In genomic region chr22:30205281-30206115, GRCh38 we compare ENCODE assay signal across 9 cellular contexts. TPM values are rescaled to one million over a fixed set of nuclear protein-coding genes. Genes with fewer than 3 reads are reported as not detected.
A peak's percentile ranks its signal among the peaks of the same experiment; 100 is the strongest.
DNase-seq lines count a peak whose midpoint lies in the region; ATAC-seq, FAIRE-seq and TF ChIP-seq lines count a peak whose summit lies in the region.
"Had no signal": no experiment of that assay in that cellular context is flagged by ENCODE, and none has a peak within 500 bp of the region (broad histone marks: within the 10 kb centered on the region; RNA-seq: fewer than 3 reads in every experiment).

No MANE protein-coding gene starts in this region.

- TF ChIP-seq POLR2A in A549 (IDR thresholded peaks at IDR 0.05; ENCODE audit: low read length), result no peak

- CTCF ChIA-PET in A549 (lab: Yijun Ruan, JAX), result interaction anchor here (0.9 to 1.9 kb wide), 6 partner anchors 10 to 97 kb away, joined by 3 to 10 read pairs (median 4); no protein-coding TSS in a partner anchor

- ATAC-seq in A549, result peak; percentile 74 to 81
- ATAC-seq in HG02938 (IDR thresholded peaks at IDR 0.05; ENCODE audit: unreplicated experiment), result no peak

- TF ChIP-seq RAD21 in A549 (conservative IDR thresholded peaks at IDR 0.05 in 1 of 2, IDR thresholded peaks at IDR 0.05 in 1 of 2), result peak; percentile 4 to 49; a peak in 2 of 5 replicates

- H3K4me3 ChIP-seq in A549, result no peak overlapping the region
- no peak overlapping the region for H3K4me3 ChIP-seq in kidney epithelial cell (ENCODE audit: low read depth, low read length)

- peak; percentile 98 to 99; a peak in 3 of 5 replicates for TF ChIP-seq EP300 in A549 (IDR thresholded peaks at IDR 0.05)

- H3K36me3 ChIP-seq in kidney epithelial cell (ENCODE audit: control insufficient read depth, insufficient read depth, low read length), result no peaks in the 10 kb centered on the region

- peak overlapping the region; percentile 69 for H3K4me2 ChIP-seq in A549

- peak; percentile 91 to 99 for DNase-seq in A549 (ENCODE audit: low read depth in 1 of 2, low spot score in 1 of 2)
- DNase-seq in HS-27A (ENCODE audit: low read depth), result peak; percentile 90
- peak; percentile 90 for DNase-seq in kidney epithelial cell (ENCODE audit: low read depth)
- DNase-seq in NCI-H2171 (lab: John Stamatoyannopoulos, UW), result no peak
- DNase-seq in activated CD4-positive, CD25-positive, alpha-beta regulatory T cell (lab: John Stamatoyannopoulos, UW), result no peak
- no peak for DNase-seq in activated T-cell treated with anti-CD3 and anti-CD28 coated beads, Interleukin-2, amount 50 U/mL, for 1 hour

- POLR2A ChIA-PET in A549 (lab: Yijun Ruan, JAX), result interaction anchor here (0.6 to 5.2 kb wide), 6 partner anchors 9 to 89 kb away, joined by 3 to 47 read pairs (median 4); no protein-coding TSS in a partner anchor

- H3K27ac ChIP-seq in A549 (peak overlapping the region; percentile 95 to 100), angular gyrus (ENCODE audit: low read depth, low read length) (peak overlapping the region; percentile 3)

- peaks cover 63% of the 10 kb centered on the region for H3K4me1 ChIP-seq in A549

- no peaks in the 10 kb centered on the region for H3K27me3 ChIP-seq in kidney epithelial cell (ENCODE audit: control insufficient read depth, insufficient read depth, low read length)

- peaks cover 9% of the 10 kb centered on the region; the same call in 2 of the 3 replicates for H3K9me3 ChIP-seq in A549

- FAIRE-seq in A549 (lab: Jason Lieb, UNC), result peak; percentile 32
- FAIRE-seq: G401.6 had no signal

- WGBS in A549 (ENCODE audit: missing lambda C conversion rate), result 0% methylated on average over 25 of the region's 25 CpGs

- TF ChIP-seq CTCF in A549 (IDR thresholded peaks at IDR 0.05), result no peak
- no peak for TF ChIP-seq CTCF in kidney epithelial cell (IDR thresholded peaks at IDR 0.05; ENCODE audit: insufficient read depth, low read length, poor library complexity, severe bottlenecking)

TF ChIP-seq in A549, 52 proteins besides CTCF, POLR2A, EP300 and RAD21 (continues in another document):
- TF ChIP-seq RARB (CRISPR knock-in tag; IDR thresholded peaks at IDR 0.05) (peak; percentile 95), PHF8 (IDR thresholded peaks at IDR 0.05; ENCODE audit: borderline replicate concordance, low read depth) (no peak), EHMT2 (IDR thresholded peaks at IDR 0.05; ENCODE audit: low read depth) (no peak), CEBPB (IDR thresholded peaks at IDR 0.05) (peak; percentile 90 to 93), ZNF302 (CRISPR knock-in tag; IDR thresholded peaks at IDR 0.05) (peak; percentile 81; the same call in 1 of the 2 replicates), HDAC2 (IDR thresholded peaks at IDR 0.05) (no peak), MYC (IDR thresholded peaks at IDR 0.05; ENCODE audit: borderline replicate concordance, low read length) (no peak; the same call in 1 of the 2 replicates), GATA3 (IDR thresholded peaks at IDR 0.05; ENCODE audit: borderline replicate concordance) (peak; percentile 95), CHD2 (IDR thresholded peaks at IDR 0.05; ENCODE audit: low read length, partially characterized antibody) (peak; percentile 65), USF2 (IDR thresholded peaks at IDR 0.05) (peak; percentile 26; the same call in 1 of the 2 replicates), FOSL2 (IDR thresholded peaks at IDR 0.05) (peak; percentile 47; the same call in 1 of the 2 replicates), FOSL2 (CRISPR knock-in tag; IDR thresholded peaks at IDR 0.05) (peak; percentile 90), JUN (IDR thresholded peaks at IDR 0.05) (peak; percentile 88 to 98), HOXA7 (CRISPR knock-in tag; IDR thresholded peaks at IDR 0.05) (peak; percentile 12; the same call in 1 of the 2 replicates), BHLHE40 (IDR thresholded peaks at IDR 0.05; ENCODE audit: low read depth, low read length) (peak; percentile 61), ATOH8 (CRISPR knock-in tag; IDR thresholded peaks at IDR 0.05; ENCODE audit: low read depth) (peak; percentile 88), FOXS1 (CRISPR knock-in tag; IDR thresholded peaks at IDR 0.05) (peak; percentile 67; the same call in 1 of the 2 replicates), RNF2 (IDR thresholded peaks at IDR 0.05; ENCODE audit: borderline replicate concordance, low read depth) (no peak), RFX5 (IDR thresholded peaks at IDR 0.05) (no peak), MAX (IDR thresholded peaks at IDR 0.05) (peak; percentile 83), NR3C1 (IDR thresholded peaks at IDR 0.05) (peak; percentile 29; the same call in 1 of the 3 replicates), TFCP2L1 (CRISPR knock-in tag; IDR thresholded peaks at IDR 0.05) (no peak), MAFK (IDR thresholded peaks at IDR 0.05; ENCODE audit: partially characterized antibody) (peak; percentile 3), ZC3H11A (IDR thresholded peaks at IDR 0.05) (no peak), TP53 (CRISPR knock-in tag; IDR thresholded peaks at IDR 0.05) (0 out of 2 replicates have a peak, but pooled peaks have one; percentile 30), HOXB13 (CRISPR knock-in tag; IDR thresholded peaks at IDR 0.05; ENCODE audit: low read depth) (peak; percentile 62; the same call in 1 of the 2 replicates), E2F6 (IDR thresholded peaks at IDR 0.05; ENCODE audit: borderline replicate concordance, low read depth) (0 out of 2 replicates have a peak, but pooled peaks have one; percentile 39), ZSCAN20 (CRISPR knock-in tag; IDR thresholded peaks at IDR 0.05) (peak; percentile 88; the same call in 1 of the 2 replicates), CHD4 (IDR thresholded peaks at IDR 0.05; ENCODE audit: borderline replicate concordance) (no peak), JUNB (IDR thresholded peaks at IDR 0.05) (peak; percentile 83), SMC3 (IDR thresholded peaks at IDR 0.05) (peak; percentile 38; the same call in 1 of the 3 replicates)
- TF ChIP-seq, protein P1, sequence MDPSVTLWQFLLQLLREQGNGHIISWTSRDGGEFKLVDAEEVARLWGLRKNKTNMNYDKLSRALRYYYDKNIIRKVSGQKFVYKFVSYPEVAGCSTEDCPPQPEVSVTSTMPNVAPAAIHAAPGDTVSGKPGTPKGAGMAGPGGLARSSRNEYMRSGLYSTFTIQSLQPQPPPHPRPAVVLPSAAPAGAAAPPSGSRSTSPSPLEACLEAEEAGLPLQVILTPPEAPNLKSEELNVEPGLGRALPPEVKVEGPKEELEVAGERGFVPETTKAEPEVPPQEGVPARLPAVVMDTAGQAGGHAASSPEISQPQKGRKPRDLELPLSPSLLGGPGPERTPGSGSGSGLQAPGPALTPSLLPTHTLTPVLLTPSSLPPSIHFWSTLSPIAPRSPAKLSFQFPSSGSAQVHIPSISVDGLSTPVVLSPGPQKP (IDR thresholded peaks at IDR 0.05; ENCODE audit: low read depth, low read length), result no peak
- TF ChIP-seq, protein P2, sequence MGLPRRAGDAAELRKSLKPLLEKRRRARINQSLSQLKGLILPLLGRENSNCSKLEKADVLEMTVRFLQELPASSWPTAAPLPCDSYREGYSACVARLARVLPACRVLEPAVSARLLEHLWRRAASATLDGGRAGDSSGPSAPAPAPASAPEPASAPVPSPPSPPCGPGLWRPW (IDR thresholded peaks at IDR 0.05), result peak; percentile 76
- TF ChIP-seq, protein P3, sequence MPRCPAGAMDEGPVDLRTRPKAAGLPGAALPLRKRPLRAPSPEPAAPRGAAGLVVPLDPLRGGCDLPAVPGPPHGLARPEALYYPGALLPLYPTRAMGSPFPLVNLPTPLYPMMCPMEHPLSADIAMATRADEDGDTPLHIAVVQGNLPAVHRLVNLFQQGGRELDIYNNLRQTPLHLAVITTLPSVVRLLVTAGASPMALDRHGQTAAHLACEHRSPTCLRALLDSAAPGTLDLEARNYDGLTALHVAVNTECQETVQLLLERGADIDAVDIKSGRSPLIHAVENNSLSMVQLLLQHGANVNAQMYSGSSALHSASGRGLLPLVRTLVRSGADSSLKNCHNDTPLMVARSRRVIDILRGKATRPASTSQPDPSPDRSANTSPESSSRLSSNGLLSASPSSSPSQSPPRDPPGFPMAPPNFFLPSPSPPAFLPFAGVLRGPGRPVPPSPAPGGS (IDR thresholded peaks at IDR 0.05), result peak; percentile 88; the same call in 2 of the 3 replicates

RNA-seq across cellular contexts. Expression of gene LIF, which starts 41.1 kb away (rescaled TPM):
- 54.5 and 64.7 TPM in 2 replicates for polyA plus RNA-seq in A549 (2011; rRNA removed)
- 53.0 and 70.6 TPM in 2 replicates for polyA plus RNA-seq in A549 (2012; cell fraction: cytosol; rRNA removed)
- polyA plus RNA-seq in A549 (2012; cell fraction: nucleus; rRNA removed), result 279 and 384 TPM in 2 replicates
- polyA plus RNA-seq in A549 (2017; fragmentation: RNase III; extraction: RNeasy Plus Mini Kit Qiagen cat#74134 plus additional on column Dnase treatment), result 40.7 to 49.3 TPM (median 44.3 TPM) in 3 replicates
- 62.7 and 126 TPM in 2 replicates for polyA minus RNA-seq in A549 (2011; rRNA and poly(A)+ RNA removed)
- 108 and 112 TPM in 2 replicates for total RNA-seq in kidney epithelial cell

Comparison
In these comparisons a context has a peak if more than half of its experiments do, and no peak if none do; other contexts are left out.
1. DNase-seq: peak in A549 (2 of 2), HS-27A (single experiment) and kidney epithelial cell (single experiment); none in NCI-H2171 (single experiment), activated CD4-positive, CD25-positive, alpha-beta regulatory T cell (0 of 4) and activated T-cell treated with anti-CD3 and anti-CD28 coated beads, Interleukin-2, amount 50 U/mL, for 1 hour (single experiment).